10 cellular contexts compared by ENCODE assay signal in the genomic region with DNA sequence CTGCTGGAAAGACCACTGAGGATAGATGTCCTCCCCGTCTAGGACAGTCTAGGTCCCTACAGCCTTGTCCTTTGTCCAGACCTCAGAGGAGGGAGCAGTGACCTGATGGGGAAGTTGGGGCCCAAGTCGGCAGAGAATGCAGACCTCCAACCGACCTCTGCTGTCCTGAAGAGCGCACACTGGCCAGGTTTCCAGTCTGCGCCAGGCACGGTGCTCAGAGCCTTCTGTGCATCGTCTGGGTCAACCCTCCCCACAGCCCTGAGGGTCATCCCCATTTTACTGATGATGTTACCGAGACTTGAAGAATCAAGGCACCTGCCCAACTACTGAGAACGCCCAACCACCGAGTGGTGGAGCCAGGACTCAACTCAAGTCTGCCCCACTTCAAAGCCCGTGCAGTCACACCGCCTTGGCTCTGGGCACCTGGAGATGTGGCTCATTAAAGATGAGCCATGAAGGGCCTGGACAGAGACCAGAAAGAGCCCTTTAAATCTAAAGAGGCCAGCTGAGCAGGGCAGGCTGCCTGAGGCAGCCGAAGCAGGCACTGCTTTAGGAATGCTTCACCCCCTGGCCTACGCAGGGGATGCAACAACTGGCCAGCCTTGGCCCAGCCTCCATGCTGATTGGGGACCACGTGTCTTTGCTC. TPM values are rescaled to one million over a fixed set of nuclear protein-coding genes. Genes with fewer than 3 reads are reported as not detected.
A peak's percentile ranks its signal among the peaks of the same experiment; 100 is the strongest.
DNase-seq lines count a peak whose midpoint lies in the region; FAIRE-seq and TF ChIP-seq lines count a peak whose summit lies in the region.
"Had no signal": no experiment of that assay in that cellular context is flagged by ENCODE, and none has a peak within 500 bp of the region (broad histone marks: within the 10 kb centered on the region; RNA-seq: fewer than 3 reads in every experiment).

No MANE protein-coding gene starts in this region.

- H3K27ac ChIP-seq in AG04450 (ENCODE audit: low read depth, low read length) (peak overlapping the region; percentile 31), breast epithelium (peak overlapping the region; percentile 42 to 97)

- H3K4me3 Mint-ChIP-seq in neural crest cell, result peak overlapping the region; percentile 78

- H3K4me3 ChIP-seq in AG04450 (ENCODE audit: low read depth, low read length) (no peak overlapping the region), breast epithelium (peak overlapping the region in 1 of 3 donors; percentile 4)

- FAIRE-seq in GM19239 (lab: Jason Lieb, UNC) (no peak), GM12891 (lab: Jason Lieb, UNC) (no peak)
- FAIRE-seq: islet of Langerhans had no signal

- TF ChIP-seq POLR2A in breast epithelium (IDR thresholded peaks at IDR 0.05) (no peak), GM12891 (IDR thresholded peaks at IDR 0.05; ENCODE audit: low read depth, low read length) (no peak)

- H3K27ac Mint-ChIP-seq in neural crest cell (ENCODE audit: unreplicated experiment), result peak overlapping the region; percentile 58

- TF ChIP-seq CTCF in AG04450 (IDR thresholded peaks at IDR 0.05; ENCODE audit: low read depth, low read length) (no peak), breast epithelium (IDR thresholded peaks at IDR 0.05) (no peak), neural crest cell (conservative IDR thresholded peaks at IDR 0.05) (no peak)

- CTCF ChIA-PET in AG04450 (lab: Charles Lee), result interaction anchor here (1.3 to 7.3 kb wide), 4 partner anchors 27 to 59 kb away, joined by 3 to 99 read pairs (median 8); no protein-coding TSS in a partner anchor

- H3K27me3 ChIP-seq in AG04450 (ENCODE audit: control insufficient read depth, insufficient read depth, low read length) (no peaks in the 10 kb centered on the region), breast epithelium (no peaks in the 10 kb centered on the region)

- peaks cover 14 to 27% of the 10 kb centered on the region in 2 donors for H3K4me1 ChIP-seq in breast epithelium

- H3K9me3 ChIP-seq in AG04450 (ENCODE audit: control insufficient read depth, insufficient read depth, low read length) (peaks cover 4% of the 10 kb centered on the region; the same call in 1 of the 2 replicates), breast epithelium (no peaks in the 10 kb centered on the region)

- no peaks in the 10 kb centered on the region for H3K36me3 ChIP-seq in breast epithelium

- peaks cover 92% of the 10 kb centered on the region for H3K27me3 Mint-ChIP-seq in neural crest cell (ENCODE audit: low read depth)

- intact Hi-C loops in breast epithelium (cut with DNase I; ENCODE audit: low total_unique reads), result no loop called here

- H3K36me3 Mint-ChIP-seq in neural crest cell (ENCODE audit: low read depth), result no peaks in the 10 kb centered on the region

- DNase-seq in AG04450 (ENCODE audit: low read depth, low spot score) (no peak), NCI-H345 (lab: John Stamatoyannopoulos, UW) (peak; percentile 65), breast epithelium (ENCODE audit: low spot score in 2 of 2) (peak in 1 of 2 donors; percentile 24), neural crest cell (ENCODE audit: low read depth, low spot score) (no peak), occipital lobe (lab: John Stamatoyannopoulos, UW) (no peak), GM19239 (ENCODE audit: insufficient read length, low spot score) (no peak), GM12891 (ENCODE audit: insufficient read length, low spot score) (no peak)
- no peak for DNase-seq in stimulated activated CD4-positive, alpha-beta T cell treated with anti-CD3 and anti-CD28 coated beads, Interleukin-2, amount 100 ng/mL, for 48 hours
- DNase-seq: NCI-H446 had no signal

- H3K4me1 Mint-ChIP-seq in neural crest cell, result peaks cover 59% of the 10 kb centered on the region

- no peaks in the 10 kb centered on the region for H3K9me3 Mint-ChIP-seq in neural crest cell

- POLR2A ChIA-PET in AG04450 (lab: Yijun Ruan, JAX), result interaction anchor here (0.6 kb wide), 1 partner anchor 35 kb away, joined by 3 read pairs; no protein-coding TSS in a partner anchor

TF ChIP-seq in GM12891, 5 proteins besides CTCF, POLR2A, EP300 and RAD21:
- TF ChIP-seq TAF1 (IDR thresholded peaks at IDR 0.05; ENCODE audit: low read depth, low read length) (no peak), SPI1 (IDR thresholded peaks at IDR 0.05; ENCODE audit: low read depth, low read length) (no peak), PAX5 (IDR thresholded peaks at IDR 0.05; ENCODE audit: insufficient read depth, low read length, severe bottlenecking) (no peak), POU2F2 (IDR thresholded peaks at IDR 0.05; ENCODE audit: low read depth, low read length) (no peak), POLR2AphosphoS5 (IDR thresholded peaks at IDR 0.05; ENCODE audit: low read depth, low read length) (no peak)

RNA-seq across cellular contexts. Expression of a gene that starts 4.4 kb away (rescaled TPM):
- 18.8 and 22.9 TPM in 2 replicates for polyA plus RNA-seq in AG04450 (2011; rRNA removed)
- polyA minus RNA-seq in AG04450 (2011; rRNA and poly(A)+ RNA removed), result 22.2 and 25.4 TPM in 2 replicates
- 10 to 100 TPM; 12.0 to 35.4 (median 20.9) TPM for total RNA-seq in breast epithelium
- 14.9 and 15.6 TPM in 2 replicates for total RNA-seq in neural crest cell
- 1.6 TPM for total RNA-seq in occipital lobe
- polyA plus RNA-seq in GM12891 (2012; ENCODE audit: low read depth, missing spikeins), result 4.0 TPM

RNA-seq across cellular contexts. Expression of a gene that starts 19.8 kb away (rescaled TPM):
- 0.35 and 0.51 TPM in 2 replicates for polyA plus RNA-seq in AG04450 (2011; rRNA removed)
- polyA minus RNA-seq in AG04450 (2011; rRNA and poly(A)+ RNA removed), result 0.35 and 0.78 TPM in 2 replicates
- under 1 TPM; 0.16 to 0.98 (median 0.88) TPM for total RNA-seq in breast epithelium
- total RNA-seq in neural crest cell, result 0.44 and 0.45 TPM in 2 replicates
- 0.62 TPM for total RNA-seq in occipital lobe
- 0.27 TPM for polyA plus RNA-seq in GM12891 (2012; ENCODE audit: low read depth, missing spikeins)
